8 cellular contexts compared by ENCODE assay signal in genomic region chr1:229762891-229763290, GRCh38.
"Had no signal": no experiment of that assay in that cellular context is flagged by ENCODE, and none has a peak within 500 bp of the region (broad histone marks: within the 10 kb centered on the region; RNA-seq: fewer than 3 reads in every experiment).

No MANE protein-coding gene starts in this region.

- H3K27ac Mint-ChIP-seq: GM23338, IgD-negative memory B cell had no signal

- FAIRE-seq: H1, H54, HTR-8/SVneo had no signal

- H3K9me3 Mint-ChIP-seq: GM23338, H9, IgD-negative memory B cell had no signal

- H3K4me3 ChIP-seq: GM23338 had no signal

- H2AFZ ChIP-seq: GM23338 had no signal

- H3K36me3 Mint-ChIP-seq: IgD-negative memory B cell had no signal

- DNase-seq: H9, HCEC 1CT, KBM-7 had no signal

- H3K4me2 ChIP-seq: GM23338 had no signal

- H3K4me1 Mint-ChIP-seq: GM23338, H9, IgD-negative memory B cell had no signal

- ATAC-seq: GM23338 had no signal

- H3K4me3 Mint-ChIP-seq: GM23338, H9, IgD-negative memory B cell had no signal
